Comparison of ENCODE assay signal across 1 cellular context in genomic region chr12:128817115-128818015, GRCh38.
TF ChIP-seq lines count a peak whose summit lies in the region.

No MANE protein-coding gene starts in this region.

TF ChIP-seq in GM23338, 12 proteins besides CTCF, POLR2A, EP300 and RAD21 (continued from another document):
- TF ChIP-seq ZNF462 (CRISPR knock-in tag; IDR thresholded peaks at IDR 0.05): no peak
